In the genomic region with DNA sequence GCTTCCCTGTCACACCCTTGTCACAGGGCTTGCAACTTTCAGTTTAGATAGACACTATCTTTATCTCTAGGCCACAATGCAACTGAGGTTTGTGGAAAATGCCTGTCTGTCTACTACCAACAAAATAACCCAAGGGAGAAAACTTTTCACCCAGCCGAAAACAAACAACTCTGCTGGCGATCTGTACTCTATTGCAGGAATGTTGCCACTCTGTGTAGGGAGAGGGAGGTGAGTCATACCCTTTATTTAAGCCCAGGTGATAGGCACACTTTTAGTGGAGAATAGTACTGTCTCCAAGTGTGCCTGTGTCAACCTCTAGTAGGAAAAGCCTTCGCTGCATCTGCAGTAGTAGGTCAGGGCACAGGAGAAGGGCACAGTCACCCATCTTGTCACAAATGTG, we compare ENCODE assay signal across 23 cellular contexts.
"Had no signal": no experiment of that assay in that cellular context is flagged by ENCODE, and none has a peak within 500 bp of the region (broad histone marks: within the 10 kb centered on the region; RNA-seq: fewer than 3 reads in every experiment).

No MANE protein-coding gene starts in this region.

- H3K4me2 ChIP-seq: SK-N-SH had no signal

- H3K4me3 ChIP-seq: MG63, SJCRH30 had no signal

- H3K4me1 ChIP-seq: SJCRH30 had no signal

- ATAC-seq: activated T-helper 17 cell treated with anti-CD3 and anti-CD28 coated beads, Interleukin-2, amount 50 U/mL, for 72 hours had no signal

- H3K9ac ChIP-seq: SK-N-SH had no signal

- H3K9me2 ChIP-seq: SK-N-SH had no signal

- H3K36me3 ChIP-seq: brain microvascular endothelial cell, MG63, SJCRH30 had no signal

- DNase-seq: activated CD4-positive, alpha-beta memory T cell treated with anti-CD3 and anti-CD28 coated beads for 36 hours; activated CD4-positive, alpha-beta T cell treated with anti-CD3 and anti-CD28 coated beads for 1 hour; activated CD4-positive, alpha-beta T cell treated with anti-CD3 and anti-CD28 coated beads, Interleukin-2, amount 10 ng/mL, durations not matched to agents 24 days and 14 days; activated gamma-delta T cell; activated naive CD4-positive, alpha-beta T cell treated with anti-CD3 and anti-CD28 coated beads for 36 hours; activated T-cell treated with anti-CD3 and anti-CD28 coated beads for 4 hours; activated T-cell treated with anti-CD3 and anti-CD28 coated beads, Interleukin-2, amount 50 U/mL, for 48 hours; brain microvascular endothelial cell; caudate nucleus; Kasumi-1; KBM-7; MG63; MV-4-11; NCI-H1092 treated with DMSO at 0.1 percent for 48 hours; NCI-H1436; NCI-H1694 treated with DMSO at 0.1 percent for 48 hours; NCI-H2029 treated with DMSO at 0.1 percent for 48 hours; NCI-H446; NCI-H524; SJCRH30; SK-N-SH; SW 1271 had no signal

- H3K27ac ChIP-seq: brain microvascular endothelial cell, SJCRH30 had no signal

- H3K9me3 ChIP-seq: SK-N-SH had no signal

- H3K27me3 ChIP-seq: brain microvascular endothelial cell, MG63, SJCRH30 had no signal
